1 cellular context compared by ENCODE assay signal in the genomic region with DNA sequence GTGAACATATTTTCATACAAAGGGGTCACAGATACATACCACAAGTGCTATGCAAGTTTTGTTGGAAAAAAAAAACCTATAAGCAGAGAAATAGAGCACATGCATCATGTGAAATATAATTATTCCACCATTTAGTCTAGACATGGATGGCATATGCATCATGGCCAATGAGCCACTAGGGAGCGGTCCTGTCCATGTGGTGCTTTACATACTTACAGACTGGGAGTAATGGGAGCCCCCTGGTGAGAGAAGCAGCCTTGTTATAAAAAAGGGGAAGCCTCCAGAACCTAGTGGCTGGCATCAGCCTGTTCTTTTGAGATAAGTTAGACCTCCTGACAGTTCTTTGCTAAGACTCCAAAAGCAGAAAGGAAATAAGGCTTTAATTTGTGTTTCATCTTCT.
TF ChIP-seq lines count a peak whose summit lies in the region.

No MANE protein-coding gene starts in this region.

TF ChIP-seq in GM23338, 12 proteins besides CTCF, POLR2A, EP300 and RAD21 (continued from another document):
- TF ChIP-seq ZNF462 (CRISPR knock-in tag; IDR thresholded peaks at IDR 0.05) = no peak
- TF ChIP-seq EZH2phosphoT487 (IDR thresholded peaks at IDR 0.05; ENCODE audit: unreplicated experiment) = no peak
- no peak for TF ChIP-seq CREB1 (CRISPR knock-in tag; IDR thresholded peaks at IDR 0.05; ENCODE audit: low read depth)
- TF ChIP-seq ZNF114 (CRISPR knock-in tag; IDR thresholded peaks at IDR 0.05) = no peak
- no peak for TF ChIP-seq EZH2 (IDR thresholded peaks at IDR 0.05; ENCODE audit: low read depth, unreplicated experiment)
- no peak for TF ChIP-seq POLR2AphosphoS5 (IDR thresholded peaks at IDR 0.05; ENCODE audit: low read depth)
- TF ChIP-seq, protein P1, sequence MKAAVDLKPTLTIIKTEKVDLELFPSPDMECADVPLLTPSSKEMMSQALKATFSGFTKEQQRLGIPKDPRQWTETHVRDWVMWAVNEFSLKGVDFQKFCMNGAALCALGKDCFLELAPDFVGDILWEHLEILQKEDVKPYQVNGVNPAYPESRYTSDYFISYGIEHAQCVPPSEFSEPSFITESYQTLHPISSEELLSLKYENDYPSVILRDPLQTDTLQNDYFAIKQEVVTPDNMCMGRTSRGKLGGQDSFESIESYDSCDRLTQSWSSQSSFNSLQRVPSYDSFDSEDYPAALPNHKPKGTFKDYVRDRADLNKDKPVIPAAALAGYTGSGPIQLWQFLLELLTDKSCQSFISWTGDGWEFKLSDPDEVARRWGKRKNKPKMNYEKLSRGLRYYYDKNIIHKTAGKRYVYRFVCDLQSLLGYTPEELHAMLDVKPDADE (IDR thresholded peaks at IDR 0.05) = no peak
